ENCODE assay signal across 1 cellular context in genomic region chr6:157683707-157684106, GRCh38.
TF ChIP-seq lines count a peak whose summit lies in the region.

No MANE protein-coding gene starts in this region.

TF ChIP-seq in K562, 482 proteins besides CTCF, POLR2A, EP300 and RAD21 (continued from another document):
- TF ChIP-seq MGA (IDR thresholded peaks at IDR 0.05) (0 out of 2 replicates have a peak, but pooled peaks have one; percentile 17), ZKSCAN3 (CRISPR knock-in tag; IDR thresholded peaks at IDR 0.05) (no peak), CBFA2T3 (IDR thresholded peaks at IDR 0.05) (peak; percentile 40; the same call in 1 of the 2 replicates), CBFA2T2 (conservative IDR thresholded peaks at IDR 0.05) (0 out of 2 replicates have a peak, but pooled peaks have one; percentile 12)
TF ChIP-seq in K562: peak in this region for 8.
